Comparison of ENCODE assay signal across 8 cellular contexts in the genomic region with DNA sequence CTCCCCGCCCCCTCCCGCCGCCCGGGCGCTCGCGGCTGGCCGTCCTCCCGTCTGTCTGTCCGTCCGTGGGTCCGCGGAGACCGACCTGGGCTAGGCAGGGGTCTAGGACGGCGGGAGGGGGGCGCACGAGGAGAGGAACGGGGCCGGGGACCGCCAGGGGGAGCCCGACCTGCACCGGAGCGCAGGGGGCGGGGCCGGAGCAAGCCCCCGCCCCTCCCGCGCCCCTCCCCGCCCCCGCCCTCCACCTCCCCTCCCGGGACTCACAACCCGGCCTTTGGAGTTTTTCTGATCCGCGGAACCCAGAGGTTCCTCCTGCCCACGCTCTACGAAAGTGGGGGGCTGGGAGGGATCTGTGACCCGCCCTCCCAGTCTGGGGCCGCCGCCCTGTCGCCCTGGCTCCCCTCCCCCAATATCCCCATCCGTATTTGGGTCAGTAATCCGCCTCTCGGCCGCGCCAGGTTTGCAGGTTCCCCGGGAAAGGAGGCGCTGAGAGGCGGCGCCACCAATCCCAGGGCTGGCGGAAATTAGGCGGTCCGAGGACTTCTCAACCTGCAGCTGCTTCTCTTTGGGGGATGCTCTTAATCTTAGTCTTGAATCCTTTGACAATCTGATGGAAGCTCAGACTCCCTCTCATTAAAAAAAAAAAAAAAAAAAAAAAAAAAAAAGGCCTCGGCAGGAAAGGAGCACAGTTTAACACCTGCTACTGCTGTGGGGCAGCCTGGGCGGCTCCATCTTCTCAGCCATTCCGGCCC. TPM values are rescaled to one million over a fixed set of nuclear protein-coding genes. Genes with fewer than 3 reads are reported as not detected.
DNase-seq lines count a peak whose midpoint lies in the region; ATAC-seq, FAIRE-seq and TF ChIP-seq lines count a peak whose summit lies in the region.

No MANE protein-coding gene starts in this region.

- DNase-seq in GM06990 (ENCODE audit: extremely low read depth, insufficient read length) (peak; percentile 62), NCI-H146 (lab: John Stamatoyannopoulos, UW) (peak; percentile 89), T1000 (lab: John Stamatoyannopoulos, UW) (peak; percentile 40), GM12878 (ENCODE audit: low read depth, low spot score) (no peak)

- POLR2A ChIA-PET in GM12878 (lab: Charles Lee) = interaction anchor here (0.6 kb wide), 1 partner anchor 130 kb away, joined by 5 read pairs; no protein-coding TSS in a partner anchor

- no peaks in the 10 kb centered on the region for H3K79me2 ChIP-seq in GM12878 (ENCODE audit: control insufficient read depth, insufficient read depth, low read length)

- peak overlapping the region; percentile 56 for H2AFZ ChIP-seq in GM12878 (ENCODE audit: control insufficient read depth, low read depth, low read length)

- no TSS peak for BruUV-seq in GM12878 (replicated peaks; lab: Mats Ljungman, UMichigan)

- peak; percentile 76 for ATAC-seq in HG02759 (IDR thresholded peaks at IDR 0.05; ENCODE audit: unreplicated experiment)
- peak; percentile 81 for ATAC-seq in GM12878
- ATAC-seq in GM18861 (IDR thresholded peaks at IDR 0.05; ENCODE audit: unreplicated experiment) = no peak

- intact Hi-C loops in GM12878 (cut with micrococcal nuclease; ENCODE audit: unreplicated experiment) = no loop called here

- no peaks in the 10 kb centered on the region for H3K36me3 ChIP-seq in GM06990 (ENCODE audit: control insufficient read depth, insufficient read depth, low read length)
- H3K36me3 ChIP-seq in GM12878 (ENCODE audit: control insufficient read depth in 2 of 2, insufficient read depth in 2 of 2, low read length in 1 of 2) = no peaks in the 10 kb centered on the region
- H3K36me3 ChIP-seq in iPS-15b (ENCODE audit: control insufficient read depth, insufficient read depth, low read length) = peaks cover 5% of the 10 kb centered on the region

- TF ChIP-seq EP300 in GM12878 (IDR thresholded peaks at IDR 0.05; ENCODE audit: borderline replicate concordance in 1 of 2, control insufficient read depth in 1 of 2, low read depth in 2 of 2, low read length in 2 of 2) = no peak

- no peak for TF ChIP-seq RAD21 in GM12878 (IDR thresholded peaks at IDR 0.05; ENCODE audit: insufficient read depth, low read depth, low read length)

- TF ChIP-seq CTCF in GM06990 (IDR thresholded peaks at IDR 0.05; ENCODE audit: insufficient read depth, low read length, poor library complexity, severe bottlenecking) (peak; percentile 54), GM12878 (IDR thresholded peaks at IDR 0.05 in 2 of 3, conservative IDR thresholded peaks at IDR 0.05 in 1 of 3; ENCODE audit: control insufficient read depth in 2 of 3, extremely low read depth in 1 of 3, insufficient read depth in 1 of 3, low read depth in 3 of 3, low read length in 3 of 3) (peak; percentile 37 to 72 (median 57); a peak in 5 of 6 replicates)

- H3K9ac ChIP-seq in GM12878 (ENCODE audit: control insufficient read depth, insufficient read depth, low read length) (no peak overlapping the region), iPS-15b (ENCODE audit: low read depth, low read length) (no peak overlapping the region)

- H3K9me3 ChIP-seq in GM12878 (replicated peaks; ENCODE audit: control insufficient read depth, insufficient read depth, low read length) (no peaks in the 10 kb centered on the region), iPS-15b (ENCODE audit: control insufficient read depth, insufficient read depth, low read length) (no peaks in the 10 kb centered on the region)

- RAD21 ChIA-PET in GM12878 (lab: Charles Lee; ENCODE audit: unreplicated experiment) = interaction anchor here (0.6 to 1.0 kb wide), 2 partner anchors 159 to 239 kb away, joined by 3 to 4 read pairs; no protein-coding TSS in a partner anchor

- in situ Hi-C loops in GM12878 (cut with MboI) = loop anchor here (10.0 kb wide), 1 partner anchor 115 kb away; no protein-coding TSS in a partner anchor

- SMC1A ChIA-PET in GM12878 (lab: Charles Lee; ENCODE audit: uncharacterized antibody, unreplicated experiment) = interaction anchor here (1.0 kb wide), 1 partner anchor 159 kb away, joined by 3 read pairs; no protein-coding TSS in a partner anchor

- no peaks in the 10 kb centered on the region for H3K4me1 ChIP-seq in GM12878 (ENCODE audit: control insufficient read depth, insufficient read depth, low read length)
- H3K4me1 ChIP-seq in iPS-15b (ENCODE audit: control insufficient read depth, insufficient read depth, low read length) = no peaks in the 10 kb centered on the region

- no peak for TF ChIP-seq POLR2A in GM12878 (IDR thresholded peaks at IDR 0.05; ENCODE audit: low read depth, low read length)

- FAIRE-seq in GM12878 (lab: Jason Lieb, UNC) = no peak

- H4K20me1 ChIP-seq in GM12878 (ENCODE audit: control insufficient read depth, insufficient read depth) = no peaks in the 10 kb centered on the region

- 6% methylated on average over 25 of the region's 56 CpGs for WGBS in GM12878 (ENCODE audit: insufficient coverage, insufficient replicate concordance, low lambda C conversion rate, missing lambda C conversion rate)

- CTCF ChIA-PET in GM12878 (lab: Yijun Ruan, JAX) = interaction anchor here (0.6 to 1.2 kb wide), 5 partner anchors 9 to 582 kb away, joined by 3 to 6 read pairs (median 4); no protein-coding TSS in a partner anchor

- H3K4me3 ChIP-seq in GM06990 (replicated peaks; ENCODE audit: low read depth, low read length) = peak overlapping the region; percentile 50
- peak overlapping the region; percentile 65; the same call in 1 of the 2 replicates for H3K4me3 ChIP-seq in GM12878
- peak overlapping the region; percentile 56 for H3K4me3 ChIP-seq in iPS-15b (ENCODE audit: low read depth, low read length)
- H3K4me3 ChIP-seq in skin epidermis = peak overlapping the region; percentile 22 to 52 (median 39)

- H3K27me3 ChIP-seq in GM06990 (replicated peaks; ENCODE audit: control insufficient read depth, insufficient read depth, low read length) (no peaks in the 10 kb centered on the region; the same call in 1 of the 2 replicates), GM12878 (replicated peaks in 1 of 2; ENCODE audit: control insufficient read depth in 2 of 2, insufficient read depth in 2 of 2, low read length in 1 of 2) (peaks cover 0 to 2% of the 10 kb centered on the region in 2 experiments; a peak in 2 of 4 replicates), iPS-15b (ENCODE audit: control insufficient read depth, insufficient read depth, low read length) (peaks cover 12% of the 10 kb centered on the region)

- H3K27ac ChIP-seq in GM12878 (ENCODE audit: control insufficient read depth, insufficient read depth) = no peak overlapping the region
- peak overlapping the region in 2 of 21 experiments; percentile 38 to 71 for H3K27ac ChIP-seq in skin epidermis

- peak overlapping the region; percentile 79 for H3K4me2 ChIP-seq in GM12878 (ENCODE audit: control insufficient read depth, insufficient read depth)

TF ChIP-seq in GM12878, 131 proteins besides CTCF, POLR2A, EP300 and RAD21 (continues in another document):
- TF ChIP-seq ESRRA (IDR thresholded peaks at IDR 0.05; ENCODE audit: low read length) = no peak

RNA-seq across cellular contexts. Expression of gene KCNJ11, which starts 0.9 kb away (rescaled TPM):
- 0.13 and 0.91 TPM in 2 replicates for total RNA-seq in GM12878 (2013; cell fraction: nucleolus; rRNA removed)
- total RNA-seq in GM12878 (2014; rRNA removed) (0.28 and 0.33 TPM in 2 replicates), GM12878 (2014; rRNA removed; fragmentation: Illumina TruSeq; extraction: Trizol) (0.09 TPM in 1 of 2 replicates, not detected in the other), GM12878 (2021) (0.11 and 0.56 TPM in 2 replicates)
- 0.22 TPM for polyA plus RNA-seq in GM12878 (2011; ENCODE audit: low read depth)
- polyA plus RNA-seq in GM12878 (2011; rRNA removed) (not detected in 2 replicates), GM12878 (2014; fragmentation: Illumina TruSeq; extraction: Trizol) (0.15 TPM in 1 of 2 replicates, not detected in the other), GM12878 (2014; fragmentation: Nextera tagmentation; extraction: Ambion mirVana) (not detected), GM12878 (2014; rRNA removed) (0.06 and 0.22 TPM in 2 replicates), GM12878 (2016; fragmentation: Nextera tagmentation; extraction: Ambion mirVana) (not detected)
- 0.04 and 0.13 TPM in 2 replicates for polyA plus RNA-seq in GM12878 (2011; cell fraction: cytosol; rRNA removed)
- polyA plus RNA-seq in GM12878 (2011; cell fraction: nucleus; rRNA removed) = 0.13 and 0.38 TPM in 2 replicates
- 0.54 and 0.84 TPM in 2 replicates for polyA plus RNA-seq in GM12878 (2012)
- 0.37 TPM in 1 of 2 replicates, not detected in the other for polyA minus RNA-seq in GM12878 (2011; rRNA and poly(A)+ RNA removed)
- polyA minus RNA-seq in GM12878 (2011; cell fraction: cytosol; rRNA and poly(A)+ RNA removed) = not detected in 2 replicates
- not detected in 2 replicates for polyA minus RNA-seq in GM12878 (2011; cell fraction: nucleus; rRNA and poly(A)+ RNA removed)

RNA-seq across cellular contexts. Expression of gene NCR3LG1, which starts 37.8 kb away (rescaled TPM):
- 1.6 and 1.8 TPM in 2 replicates for total RNA-seq in GM12878 (2013; cell fraction: nucleolus; rRNA removed)
- 0.17 and 0.22 TPM in 2 replicates for total RNA-seq in GM12878 (2014; rRNA removed)
- 0.09 and 0.18 TPM in 2 replicates for total RNA-seq in GM12878 (2014; rRNA removed; fragmentation: Illumina TruSeq; extraction: Trizol)
- 0.18 and 0.21 TPM in 2 replicates for total RNA-seq in GM12878 (2021)
- polyA plus RNA-seq in GM12878 (2011; ENCODE audit: low read depth) = 0.09 TPM
- 0.09 and 0.12 TPM in 2 replicates for polyA plus RNA-seq in GM12878 (2011; rRNA removed)
- 0.08 and 0.09 TPM in 2 replicates for polyA plus RNA-seq in GM12878 (2011; cell fraction: cytosol; rRNA removed)
- 0.16 and 0.28 TPM in 2 replicates for polyA plus RNA-seq in GM12878 (2011; cell fraction: nucleus; rRNA removed)
- 0.10 and 0.24 TPM in 2 replicates for polyA plus RNA-seq in GM12878 (2012)
- 0.10 and 0.13 TPM in 2 replicates for polyA plus RNA-seq in GM12878 (2014; fragmentation: Illumina TruSeq; extraction: Trizol)
- under 1 TPM in 1 of 2 experiments, not detected in 1; under 0.01 TPM for polyA plus RNA-seq in GM12878 (2014; fragmentation: Nextera tagmentation; extraction: Ambion mirVana)
- 0.05 and 0.15 TPM in 2 replicates for polyA plus RNA-seq in GM12878 (2014; rRNA removed)
- polyA plus RNA-seq in GM12878 (2016; fragmentation: Nextera tagmentation; extraction: Ambion mirVana) = under 1 TPM in 1 of 2 experiments, not detected in 1; 0.11 TPM
- 0.10 and 0.22 TPM in 2 replicates for polyA minus RNA-seq in GM12878 (2011; rRNA and poly(A)+ RNA removed)
- polyA minus RNA-seq in GM12878 (2011; cell fraction: cytosol; rRNA and poly(A)+ RNA removed) = 0.10 TPM in 1 of 2 replicates, not detected in the other
- polyA minus RNA-seq in GM12878 (2011; cell fraction: nucleus; rRNA and poly(A)+ RNA removed) = 0.19 and 0.24 TPM in 2 replicates
